ENCODE assay signal across 8 cellular contexts in the genomic region with DNA sequence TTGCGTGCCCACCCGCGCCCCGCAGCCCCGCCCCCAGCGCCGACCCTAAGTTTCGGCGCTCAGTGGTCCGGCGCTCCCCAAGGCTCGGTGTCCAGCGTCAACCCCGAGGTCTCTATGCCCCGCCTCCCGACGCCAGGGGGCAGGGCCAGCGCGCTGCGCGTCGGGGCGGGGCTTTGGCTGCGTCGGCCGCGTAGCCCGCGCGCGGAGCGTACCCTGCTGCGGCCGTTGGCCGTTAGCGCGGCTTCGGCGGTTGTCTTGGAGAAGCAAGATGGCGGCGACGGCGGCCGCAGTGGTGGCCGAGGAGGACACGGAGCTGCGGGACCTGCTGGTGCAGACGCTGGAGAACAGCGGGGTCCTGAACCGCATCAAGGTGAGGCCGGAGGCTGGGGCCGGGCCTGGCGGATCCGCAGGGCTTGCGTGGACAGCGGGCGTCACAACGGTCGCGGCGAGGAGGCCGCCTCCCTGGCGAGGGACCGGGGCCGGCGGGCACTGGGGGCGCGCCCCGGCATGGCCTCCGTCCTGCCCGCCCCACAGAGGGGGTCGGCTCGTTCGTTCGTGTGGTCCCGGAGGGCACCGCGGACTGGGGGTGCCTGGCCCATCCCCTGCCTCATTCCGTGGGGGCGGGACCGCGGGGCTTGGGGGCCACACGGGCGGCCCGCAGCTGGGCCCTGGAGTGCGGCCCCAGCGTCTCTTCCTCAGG. TPM values are rescaled to one million over a fixed set of nuclear protein-coding genes. Genes with fewer than 3 reads are reported as not detected.
DNase-seq lines count a peak whose midpoint lies in the region; ATAC-seq and TF ChIP-seq lines count a peak whose summit lies in the region.

A gene with protein sequence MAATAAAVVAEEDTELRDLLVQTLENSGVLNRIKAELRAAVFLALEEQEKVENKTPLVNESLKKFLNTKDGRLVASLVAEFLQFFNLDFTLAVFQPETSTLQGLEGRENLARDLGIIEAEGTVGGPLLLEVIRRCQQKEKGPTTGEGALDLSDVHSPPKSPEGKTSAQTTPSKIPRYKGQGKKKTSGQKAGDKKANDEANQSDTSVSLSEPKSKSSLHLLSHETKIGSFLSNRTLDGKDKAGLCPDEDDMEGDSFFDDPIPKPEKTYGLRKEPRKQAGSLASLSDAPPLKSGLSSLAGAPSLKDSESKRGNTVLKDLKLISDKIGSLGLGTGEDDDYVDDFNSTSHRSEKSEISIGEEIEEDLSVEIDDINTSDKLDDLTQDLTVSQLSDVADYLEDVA (plus strand): TSS at position 253 of the 700 bp plus-strand sequence. CDS start 16 bp downstream, at position 269.

- intact Hi-C loops in PC-9 (cut with micrococcal nuclease; ENCODE audit: unreplicated experiment), result loop anchor here (2.0 to 10.0 kb wide), 4 partner anchors 42 to 616 kb away; a partner anchor contains a TSS

- H3K36me3 ChIP-seq in PC-9 (ENCODE audit: low read depth), result peaks cover 15% of the 10 kb centered on the region; the same call in 1 of the 2 replicates
- H3K36me3 ChIP-seq in muscle layer of colon (ENCODE audit: insufficient read depth, low read length), result no peaks in the 10 kb centered on the region

- no peaks in the 10 kb centered on the region for H3K9me3 Mint-ChIP-seq in activated T-cell treated with anti-CD3 and anti-CD28 coated beads, Interleukin-2, amount 50 U/mL, for 24 hours

- H2AFZ ChIP-seq in PC-9, result peak within 1 kb of the TSS; percentile 95

- H3K27me3 Mint-ChIP-seq in activated T-cell treated with anti-CD3 and anti-CD28 coated beads, Interleukin-2, amount 50 U/mL, for 24 hours, result no peaks in the 10 kb centered on the region

- H3K4me1 ChIP-seq in PC-9 (replicated peaks; ENCODE audit: insufficient read depth), result peaks cover 16% of the 10 kb centered on the region
- H3K4me1 ChIP-seq in muscle layer of colon (ENCODE audit: insufficient read depth, low read length), result peaks cover 19% of the 10 kb centered on the region

- H3K9me3 ChIP-seq in PC-9 (ENCODE audit: insufficient read depth, low read depth) (no peaks in the 10 kb centered on the region), muscle layer of colon (ENCODE audit: low read length) (no peaks in the 10 kb centered on the region)

- TF ChIP-seq CTCF in PC-9 (conservative IDR thresholded peaks at IDR 0.05), result no peak

- H3K27ac ChIP-seq in PC-9 (no peak within 1 kb of the TSS), muscle layer of colon (ENCODE audit: low read depth, low read length) (peak within 1 kb of the TSS; percentile 72)

- peaks cover 61% of the 10 kb centered on the region for H3K79me2 ChIP-seq in PC-9 (ENCODE audit: low read depth)

- H3K27ac Mint-ChIP-seq in activated T-cell treated with anti-CD3 and anti-CD28 coated beads, Interleukin-2, amount 50 U/mL, for 24 hours, result peak within 1 kb of the TSS; percentile 94

- CTCF ChIA-PET in PC-9 (lab: Charles Lee), result no interaction called here

- no TSS peak for BruUV-seq in PC-9 (replicated peaks; lab: Mats Ljungman, UMichigan)

- no peaks in the 10 kb centered on the region for H3K27me3 ChIP-seq in PC-9 (ENCODE audit: insufficient read depth, low read depth)
- no peaks in the 10 kb centered on the region for H3K27me3 ChIP-seq in muscle layer of colon (ENCODE audit: control insufficient read depth in 1 of 2, insufficient read depth in 2 of 2, low read length in 2 of 2)

- H3K4me3 ChIP-seq in Jurkat, Clone E6-1 (ENCODE audit: low read length), result peak within 1 kb of the TSS; percentile 85
- peak within 1 kb of the TSS; percentile 98 for H3K4me3 ChIP-seq in PC-9
- H3K4me3 ChIP-seq in muscle layer of colon (ENCODE audit: low read depth in 1 of 2, low read length in 2 of 2), result peak within 1 kb of the TSS; percentile 82 to 94

- no peak within 1 kb of the TSS for H3K9ac ChIP-seq in muscle layer of colon (ENCODE audit: low read length)

- POLR2A ChIA-PET in PC-9 (lab: Charles Lee; ENCODE audit: unreplicated experiment), result no interaction called here

- H3K4me2 ChIP-seq in PC-9, result peak within 1 kb of the TSS; percentile 96

- ATAC-seq in GM21619 (IDR thresholded peaks at IDR 0.05; ENCODE audit: unreplicated experiment) (peak; percentile 86), esophagus mucosa (peak; percentile 98)

- DNase-seq in DMS 273 treated with DMSO at 0.1 percent for 48 hours (lab: John Stamatoyannopoulos, UW), result peak; percentile 81
- DNase-seq in Jurkat, Clone E6-1 (ENCODE audit: low read depth, low spot score), result peak; percentile 85
- peak; percentile 77 to 89 for DNase-seq in PC-9
- DNase-seq in activated T-cell treated with anti-CD3 and anti-CD28 coated beads, Interleukin-2, amount 50 U/mL, for 24 hours, result peak; percentile 95
- DNase-seq in stimulated activated CD8-positive, alpha-beta memory T cell treated with anti-CD3 and anti-CD28 coated beads, Interleukin-7, amount 100 ng/mL, for 1 hour (ENCODE audit: low read depth in 2 of 2), result peak; percentile 71 to 81

- peaks cover 64% of the 10 kb centered on the region for H3K36me3 Mint-ChIP-seq in activated T-cell treated with anti-CD3 and anti-CD28 coated beads, Interleukin-2, amount 50 U/mL, for 24 hours (ENCODE audit: low read depth)

- H3K4me3 Mint-ChIP-seq in activated T-cell treated with anti-CD3 and anti-CD28 coated beads, Interleukin-2, amount 50 U/mL, for 24 hours, result peak within 1 kb of the TSS; percentile 88

- no peaks in the 10 kb centered on the region for H3K9me2 ChIP-seq in PC-9 (ENCODE audit: insufficient read depth)

- H4K20me1 ChIP-seq in PC-9 (ENCODE audit: insufficient read depth), result peaks cover 6% of the 10 kb centered on the region

- no peaks in the 10 kb centered on the region; the same call in 1 of the 2 replicates for H3F3A ChIP-seq in PC-9 (ENCODE audit: insufficient read depth, low read depth)

- H3K4me1 Mint-ChIP-seq in activated T-cell treated with anti-CD3 and anti-CD28 coated beads, Interleukin-2, amount 50 U/mL, for 24 hours (ENCODE audit: low read depth), result peaks cover 34% of the 10 kb centered on the region

RNA-seq across cellular contexts. Expression of the gene that starts here (rescaled TPM):
- polyA plus RNA-seq in Jurkat, Clone E6-1 (2012; ENCODE audit: insufficient read depth, insufficient read length), result 30.2 TPM
- 18.1 and 19.7 TPM in 2 replicates for total RNA-seq in PC-9 (2021)
- total RNA-seq in esophagus mucosa, result 10.8 TPM
